1 cellular context compared by ENCODE assay signal in the genomic region with DNA sequence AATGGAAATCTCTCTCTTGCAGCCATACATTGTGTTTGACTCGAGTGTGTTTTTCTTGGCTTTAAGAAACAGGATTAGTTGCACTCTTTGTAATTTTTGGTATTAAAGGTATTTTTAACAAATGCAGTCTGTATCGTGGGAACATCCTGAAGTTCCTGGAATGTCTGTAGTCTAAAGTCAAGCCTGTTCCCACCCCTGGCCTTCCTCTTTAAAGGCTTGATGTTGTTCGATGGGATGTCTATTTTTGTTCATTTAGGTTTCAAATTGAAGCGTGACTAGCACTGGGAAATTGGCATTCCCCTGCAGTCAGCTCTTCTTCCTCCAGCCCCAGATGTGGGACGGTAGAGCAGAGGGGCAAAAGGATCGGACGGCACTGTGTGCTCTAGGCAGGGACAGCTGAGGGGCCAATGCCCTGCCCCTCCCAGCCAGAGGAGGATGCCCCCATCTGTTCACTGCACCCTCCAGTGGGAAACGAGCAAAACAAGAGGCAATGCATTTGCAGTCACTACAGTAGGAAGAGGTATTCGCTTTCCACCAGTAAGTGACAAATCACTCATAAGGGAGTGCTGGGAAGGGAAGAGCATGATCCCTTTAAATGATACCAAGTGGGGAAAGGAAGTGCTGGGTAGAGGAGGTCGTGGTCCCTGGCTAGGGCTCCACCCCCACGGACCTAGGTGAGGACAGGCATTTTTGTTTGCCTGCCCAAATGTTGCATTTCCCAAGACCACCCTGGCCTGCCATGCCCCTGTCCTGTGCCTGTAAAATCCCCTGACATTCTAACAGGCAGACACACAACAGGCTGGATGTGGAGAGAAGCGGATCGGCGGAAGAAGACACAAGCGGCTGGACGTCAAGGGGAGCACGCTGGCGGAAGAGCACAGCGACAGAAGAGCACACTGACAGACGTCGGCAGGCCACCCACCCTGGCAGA.
TF ChIP-seq lines count a peak whose summit lies in the region.

No MANE protein-coding gene starts in this region.

TF ChIP-seq in IMR-90, 13 proteins besides CTCF, POLR2A, EP300 and RAD21:
- TF ChIP-seq MXI1 (IDR thresholded peaks at IDR 0.05; ENCODE audit: borderline replicate concordance, low read depth, low read length) (no peak), MAFK (IDR thresholded peaks at IDR 0.05; ENCODE audit: low read depth, low read length) (no peak), FOS (IDR thresholded peaks at IDR 0.05; ENCODE audit: low read depth, low read length) (no peak), NFE2L2 (IDR thresholded peaks at IDR 0.05; ENCODE audit: low read depth, low read length) (no peak), USF2 (IDR thresholded peaks at IDR 0.05; ENCODE audit: low read depth, low read length) (no peak), CEBPB (IDR thresholded peaks at IDR 0.05; ENCODE audit: low read depth, low read length) (no peak), SMC3 (IDR thresholded peaks at IDR 0.05; ENCODE audit: low read depth, low read length) (no peak), RFX5 (IDR thresholded peaks at IDR 0.05; ENCODE audit: low read depth, low read length) (no peak), RCOR1 (IDR thresholded peaks at IDR 0.05; ENCODE audit: insufficient replicate concordance, low read length) (no peak), BHLHE40 (IDR thresholded peaks at IDR 0.05; ENCODE audit: low read depth, low read length) (no peak), CHD1 (IDR thresholded peaks at IDR 0.05; ENCODE audit: low read depth, low read length) (no peak), MAZ (IDR thresholded peaks at IDR 0.05; ENCODE audit: borderline replicate concordance, low read depth, low read length) (no peak)
- TF ChIP-seq, protein P1, sequence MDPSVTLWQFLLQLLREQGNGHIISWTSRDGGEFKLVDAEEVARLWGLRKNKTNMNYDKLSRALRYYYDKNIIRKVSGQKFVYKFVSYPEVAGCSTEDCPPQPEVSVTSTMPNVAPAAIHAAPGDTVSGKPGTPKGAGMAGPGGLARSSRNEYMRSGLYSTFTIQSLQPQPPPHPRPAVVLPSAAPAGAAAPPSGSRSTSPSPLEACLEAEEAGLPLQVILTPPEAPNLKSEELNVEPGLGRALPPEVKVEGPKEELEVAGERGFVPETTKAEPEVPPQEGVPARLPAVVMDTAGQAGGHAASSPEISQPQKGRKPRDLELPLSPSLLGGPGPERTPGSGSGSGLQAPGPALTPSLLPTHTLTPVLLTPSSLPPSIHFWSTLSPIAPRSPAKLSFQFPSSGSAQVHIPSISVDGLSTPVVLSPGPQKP (IDR thresholded peaks at IDR 0.05; ENCODE audit: borderline replicate concordance, low read depth, low read length), result no peak
